ENCODE assay signal across 8 cellular contexts in the genomic region with DNA sequence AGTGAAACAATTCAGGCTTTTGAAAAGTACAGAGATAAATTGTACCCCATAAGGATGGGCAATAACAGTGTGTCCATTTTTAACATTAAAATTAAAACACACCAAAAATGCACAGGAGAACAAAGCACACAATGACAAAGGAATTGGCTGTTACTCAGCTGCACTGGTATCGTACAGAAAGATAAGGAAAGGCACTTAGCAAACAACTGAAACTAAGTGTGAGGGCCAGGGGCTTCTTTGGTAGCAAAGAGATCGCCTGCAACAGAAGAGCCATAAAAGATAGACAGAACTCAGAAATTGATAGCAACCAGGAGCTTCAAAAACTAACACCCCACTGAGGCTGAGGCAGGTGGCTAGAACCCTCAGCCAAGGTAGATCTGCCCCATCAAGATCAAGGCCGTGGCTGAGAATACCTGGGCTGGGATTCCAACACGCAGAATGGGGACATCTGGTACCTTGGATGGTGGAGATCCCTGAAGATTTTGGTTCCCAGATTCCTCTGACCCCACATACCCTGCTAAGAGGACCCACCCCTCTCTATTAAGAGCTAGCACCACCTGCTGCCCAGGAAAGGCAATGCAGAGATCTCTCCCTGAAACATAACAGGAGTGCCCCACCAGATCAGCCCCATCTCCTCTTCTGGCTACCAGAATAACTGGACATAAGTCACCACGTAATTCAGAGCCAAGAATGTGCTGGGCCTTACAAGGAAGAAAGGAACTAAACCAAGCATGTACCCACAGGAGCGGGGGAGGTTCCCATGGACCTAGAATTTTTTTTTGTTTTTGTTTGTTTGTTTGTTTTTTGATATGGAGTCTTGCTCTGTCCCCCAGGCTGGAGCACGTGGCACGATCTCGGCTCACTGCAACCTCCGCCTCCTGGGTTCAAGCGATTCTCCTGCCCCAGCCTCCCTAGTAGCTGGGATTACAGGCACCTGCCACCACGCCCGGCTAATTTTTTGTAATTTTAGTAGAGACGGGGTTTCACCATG. TPM values are rescaled to one million over a fixed set of nuclear protein-coding genes. Genes with fewer than 3 reads are reported as not detected.
DNase-seq lines count a peak whose midpoint lies in the region; ATAC-seq and TF ChIP-seq lines count a peak whose summit lies in the region.

No MANE protein-coding gene starts in this region.

- H3K4me3 Mint-ChIP-seq in activated T-cell treated with anti-CD3 and anti-CD28 coated beads, Interleukin-2, amount 50 U/mL, for 4 hours, result no peak overlapping the region

- no peaks in the 10 kb centered on the region for H3K9me3 Mint-ChIP-seq in activated T-cell treated with anti-CD3 and anti-CD28 coated beads, Interleukin-2, amount 50 U/mL, for 4 hours

- H3K36me3 Mint-ChIP-seq in activated T-cell treated with anti-CD3 and anti-CD28 coated beads, Interleukin-2, amount 50 U/mL, for 4 hours (ENCODE audit: insufficient read depth), result no peaks in the 10 kb centered on the region

- peak; percentile 64 for DNase-seq in AG20443 (ENCODE audit: low spot score)
- DNase-seq in GM13976 (ENCODE audit: low spot score), result peak; percentile 70
- DNase-seq in NCI-H82 treated with DMSO at 0.1 percent for 48 hours (lab: John Stamatoyannopoulos, UW; ENCODE audit: unreplicated experiment), result peak; percentile 77
- peak; percentile 47 for DNase-seq in activated T-cell treated with anti-CD3 and anti-CD28 coated beads, Interleukin-2, amount 50 U/mL, for 4 hours
- DNase-seq in glomerular visceral epithelial cell (ENCODE audit: extremely low spot score), result peak; percentile 46
- peak; percentile 56 for DNase-seq in stimulated activated CD4-positive, alpha-beta T cell treated with anti-CD3 and anti-CD28 coated beads, Interleukin-15, amount 100 ng/mL, for 24 hours
- DNase-seq in inferior parietal cortex (ENCODE audit: extremely low spot score), result no peak

- peak; percentile 65 for TF ChIP-seq CTCF in GM13976 (IDR thresholded peaks at IDR 0.05; ENCODE audit: borderline replicate concordance, control extremely low read depth, extremely low read depth, insufficient read depth, missing control alignments)

- H3K4me1 Mint-ChIP-seq in activated T-cell treated with anti-CD3 and anti-CD28 coated beads, Interleukin-2, amount 50 U/mL, for 4 hours (ENCODE audit: low read depth), result peaks cover 32% of the 10 kb centered on the region

- no peaks in the 10 kb centered on the region for H3K27me3 Mint-ChIP-seq in activated T-cell treated with anti-CD3 and anti-CD28 coated beads, Interleukin-2, amount 50 U/mL, for 4 hours (ENCODE audit: low read depth)

- in situ Hi-C loops in GM13976 (cut with MboI; ENCODE audit: low sequenced_read_pairs, unreplicated experiment), result loop anchor here (25.0 kb wide), 1 partner anchor 204 kb away; no protein-coding TSS in a partner anchor

- no peak for ATAC-seq in activated T-cell treated with anti-CD3 and anti-CD28 coated beads, Interleukin-2, amount 50 U/mL, for 4 hours
- ATAC-seq in GM21717 (IDR thresholded peaks at IDR 0.05; ENCODE audit: unreplicated experiment), result no peak

RNA-seq across cellular contexts. Expression of a gene that starts 16.2 kb away (rescaled TPM):
- total RNA-seq in activated T-cell treated with anti-CD3 and anti-CD28 coated beads, Interleukin-2, amount 50 U/mL, for 4 hours, result 10 to 100 TPM; 16.6 to 20.9 (median 17.7) TPM
